Comparison of ENCODE assay signal across 21 cellular contexts in genomic region chr4:152684587-152684986, GRCh38.
"Had no signal": no experiment of that assay in that cellular context is flagged by ENCODE, and none has a peak within 500 bp of the region (broad histone marks: within the 10 kb centered on the region; RNA-seq: fewer than 3 reads in every experiment).

No MANE protein-coding gene starts in this region.

- H3K4me1 ChIP-seq: prostate gland had no signal

- DNase-seq: activated CD4-positive, alpha-beta T cell treated with anti-CD3 and anti-CD28 coated beads, Interleukin-2, amount 50 U/mL, for 48 hours; activated T-cell treated with anti-CD3 and anti-CD28 coated beads, Interleukin-2, amount 50 U/mL, for 1 hour; central memory CD4-positive, alpha-beta T cell; dorsolateral prefrontal cortex; effector memory CD8-positive, alpha-beta T cell; hippocampal formation; mammary epithelial cell; spleen; stimulated activated CD4-positive, alpha-beta T cell treated with anti-CD3 and anti-CD28 coated beads, Interleukin-4, amount 100 ng/mL, for 1 hour; T-helper 9 cell; trophoblast cell had no signal

- H3K9me3 Mint-ChIP-seq: activated naive CD4-positive, alpha-beta T cell treated with anti-CD3 and anti-CD28 coated beads for 36 hours; effector memory CD8-positive, alpha-beta T cell; natural killer cell treated with Interleukin-12 subunit alpha and Interleukin-12 subunit beta and Interleukin-15 and Interleukin-18, amount 100 ng/mL, for 72 hours had no signal

- H3K27ac ChIP-seq: dorsolateral prefrontal cortex, prostate gland, right atrium auricular region, vagina had no signal

- FAIRE-seq: astrocyte, colon, endothelial cell of umbilical vein, frontal cortex had no signal

- H3K9me3 ChIP-seq: prostate gland, right atrium auricular region, spleen, vagina had no signal

- ATAC-seq: effector memory CD8-positive, alpha-beta T cell; esophagus mucosa; natural killer cell treated with Interleukin-12 subunit alpha and Interleukin-12 subunit beta and Interleukin-15 and Interleukin-18, amount 100 ng/mL, for 72 hours had no signal

- H3K27ac Mint-ChIP-seq: effector memory CD8-positive, alpha-beta T cell; natural killer cell treated with Interleukin-12 subunit alpha and Interleukin-12 subunit beta and Interleukin-15 and Interleukin-18, amount 100 ng/mL, for 72 hours had no signal

- H3K36me3 Mint-ChIP-seq: natural killer cell treated with Interleukin-12 subunit alpha and Interleukin-12 subunit beta and Interleukin-15 and Interleukin-18, amount 100 ng/mL, for 72 hours had no signal

- H3K4me3 ChIP-seq: dorsolateral prefrontal cortex, prostate gland, right atrium auricular region, spleen, vagina had no signal

- H3K4me3 Mint-ChIP-seq: activated naive CD4-positive, alpha-beta T cell treated with anti-CD3 and anti-CD28 coated beads for 36 hours; effector memory CD8-positive, alpha-beta T cell; natural killer cell treated with Interleukin-12 subunit alpha and Interleukin-12 subunit beta and Interleukin-15 and Interleukin-18, amount 100 ng/mL, for 72 hours had no signal

- H3K27me3 ChIP-seq: dorsolateral prefrontal cortex, right atrium auricular region, spleen, vagina had no signal

- H3K36me3 ChIP-seq: prostate gland, right atrium auricular region, spleen, vagina had no signal
